Comparison of ENCODE assay signal across 9 cellular contexts in genomic region chr15:88918738-88919137, GRCh38. TPM values are rescaled to one million over a fixed set of nuclear protein-coding genes. Genes with fewer than 3 reads are reported as not detected.
DNase-seq lines count a peak whose midpoint lies in the region; ATAC-seq and TF ChIP-seq lines count a peak whose summit lies in the region.
"Had no signal": no experiment of that assay in that cellular context is flagged by ENCODE, and none has a peak within 500 bp of the region (broad histone marks: within the 10 kb centered on the region; RNA-seq: fewer than 3 reads in every experiment).

No MANE protein-coding gene starts in this region.

- no peak overlapping the region for H3K4me2 ChIP-seq in mammary epithelial cell (ENCODE audit: insufficient read depth, low read depth, low read length)

- H3K9me3 ChIP-seq in mammary epithelial cell (replicated peaks; ENCODE audit: insufficient read depth, low read length), result no peaks in the 10 kb centered on the region
- H3K9me3 ChIP-seq: breast epithelium had no signal

- no peaks in the 10 kb centered on the region for H3K36me3 ChIP-seq in mammary epithelial cell (ENCODE audit: insufficient read depth, low read length)
- H3K36me3 ChIP-seq: breast epithelium had no signal

- H3K27me3 ChIP-seq in mammary epithelial cell (ENCODE audit: insufficient read depth, low read length), result no peaks in the 10 kb centered on the region
- H3K27me3 ChIP-seq: breast epithelium had no signal

- CTCF ChIA-PET in mammary epithelial cell (lab: Charles Lee; ENCODE audit: low non-redundant PET), result no interaction called here

- intact Hi-C loops in mammary epithelial cell (cut with micrococcal nuclease), result no loop called here
- intact Hi-C loops in sciatic nerve (cut with DNase I), result no loop called here

- 0% methylated on average over 4 of the region's 4 CpGs for WGBS in mammary epithelial cell (ENCODE audit: low coverage, missing lambda C conversion rate)

- no peak overlapping the region for H2AFZ ChIP-seq in mammary epithelial cell (ENCODE audit: low read depth, low read length)

- TF ChIP-seq CTCF in AG09309 (IDR thresholded peaks at IDR 0.05; ENCODE audit: control insufficient read depth, insufficient read depth, low read depth, low read length, missing control alignments), result no peak
- TF ChIP-seq CTCF in mammary epithelial cell (conservative IDR thresholded peaks at IDR 0.05 in 1 of 2, IDR thresholded peaks at IDR 0.05 in 1 of 2; ENCODE audit: extremely low read depth in 1 of 2, insufficient read depth in 1 of 2, low read depth in 1 of 2, low read length in 2 of 2), result no peak

- no peak overlapping the region for H3K9ac ChIP-seq in mammary epithelial cell (ENCODE audit: insufficient read depth, low read length)

- no peaks in the 10 kb centered on the region for H4K20me1 ChIP-seq in mammary epithelial cell (ENCODE audit: insufficient read depth, low read length)

- DNase-seq in AG09309 (ENCODE audit: low read depth) (peak; percentile 99), NCI-H1436 (lab: John Stamatoyannopoulos, UW) (peak; percentile 17), mammary epithelial cell (peak; percentile 98), sciatic nerve (ENCODE audit: low spot score) (no peak), SHP77 treated with DMSO at 0.1 percent for 48 hours (lab: John Stamatoyannopoulos, UW) (no peak), HuH-7 (ENCODE audit: low spot score) (no peak)
- no peak for DNase-seq in activated CD4-positive, CD25-positive, alpha-beta regulatory T cell (lab: John Stamatoyannopoulos, UW)

- H3K4me3 ChIP-seq in AG09309 (ENCODE audit: control insufficient read depth, low read depth, low read length) (no peak overlapping the region), mammary epithelial cell (replicated peaks in 1 of 3; ENCODE audit: insufficient read depth in 1 of 3, low read depth in 2 of 3, low read length in 3 of 3) (no peak overlapping the region)
- H3K4me3 ChIP-seq: breast epithelium had no signal

- H3K4me1 ChIP-seq in mammary epithelial cell (ENCODE audit: insufficient read depth, low read length), result peaks cover 30% of the 10 kb centered on the region
- H3K4me1 ChIP-seq: breast epithelium had no signal

- dilution Hi-C loops in mammary epithelial cell (cut with HindIII; ENCODE audit: low sequenced_read_pairs), result no loop called here

- in situ Hi-C loops in mammary epithelial cell (cut with MboI; ENCODE audit: low sequenced_read_pairs in 2 of 2), result no loop called here

- H3K79me2 ChIP-seq in mammary epithelial cell (ENCODE audit: insufficient read depth, low read length), result no peaks in the 10 kb centered on the region

- peak overlapping the region; percentile 15 for H3K27ac ChIP-seq in mammary epithelial cell (ENCODE audit: insufficient read depth, low read depth, low read length)
- H3K27ac ChIP-seq: breast epithelium had no signal

- BruUV-seq in mammary epithelial cell (replicated peaks; lab: Mats Ljungman, UMichigan), result no TSS peak

- ATAC-seq in GM19467 (IDR thresholded peaks at IDR 0.05; ENCODE audit: unreplicated experiment), result peak; percentile 56
- peak; percentile 42 for ATAC-seq in sciatic nerve

RNA-seq across cellular contexts. Expression of gene MFGE8, which starts 5.6 kb away (rescaled TPM):
- total RNA-seq in mammary epithelial cell (100 to 1,000 TPM in 1 of 2 donors, 10 to 100 TPM in 1; 81.4 to 145 TPM), sciatic nerve (334 TPM)
- 115 TPM for polyA plus RNA-seq in mammary epithelial cell
- polyA minus RNA-seq in mammary epithelial cell, result 109 TPM

RNA-seq across cellular contexts. Expression of gene HAPLN3, which starts 23.4 kb away (rescaled TPM):
- total RNA-seq in mammary epithelial cell (1 to 10 TPM; 1.5 to 3.8 TPM), sciatic nerve (15.9 TPM)
- 4.4 TPM for polyA plus RNA-seq in mammary epithelial cell
- not detected for polyA minus RNA-seq in mammary epithelial cell

Comparison
In these comparisons a context has a peak if more than half of its experiments do, and no peak if none do; other contexts are left out.
1. DNase-seq: peak in AG09309 (single experiment), NCI-H1436 (single experiment) and mammary epithelial cell (single experiment); none in sciatic nerve (single experiment), SHP77 treated with DMSO at 0.1 percent for 48 hours (single experiment), HuH-7 (single experiment) and activated CD4-positive, CD25-positive, alpha-beta regulatory T cell (0 of 4).